ENCODE assay signal across 8 cellular contexts in the genomic region with DNA sequence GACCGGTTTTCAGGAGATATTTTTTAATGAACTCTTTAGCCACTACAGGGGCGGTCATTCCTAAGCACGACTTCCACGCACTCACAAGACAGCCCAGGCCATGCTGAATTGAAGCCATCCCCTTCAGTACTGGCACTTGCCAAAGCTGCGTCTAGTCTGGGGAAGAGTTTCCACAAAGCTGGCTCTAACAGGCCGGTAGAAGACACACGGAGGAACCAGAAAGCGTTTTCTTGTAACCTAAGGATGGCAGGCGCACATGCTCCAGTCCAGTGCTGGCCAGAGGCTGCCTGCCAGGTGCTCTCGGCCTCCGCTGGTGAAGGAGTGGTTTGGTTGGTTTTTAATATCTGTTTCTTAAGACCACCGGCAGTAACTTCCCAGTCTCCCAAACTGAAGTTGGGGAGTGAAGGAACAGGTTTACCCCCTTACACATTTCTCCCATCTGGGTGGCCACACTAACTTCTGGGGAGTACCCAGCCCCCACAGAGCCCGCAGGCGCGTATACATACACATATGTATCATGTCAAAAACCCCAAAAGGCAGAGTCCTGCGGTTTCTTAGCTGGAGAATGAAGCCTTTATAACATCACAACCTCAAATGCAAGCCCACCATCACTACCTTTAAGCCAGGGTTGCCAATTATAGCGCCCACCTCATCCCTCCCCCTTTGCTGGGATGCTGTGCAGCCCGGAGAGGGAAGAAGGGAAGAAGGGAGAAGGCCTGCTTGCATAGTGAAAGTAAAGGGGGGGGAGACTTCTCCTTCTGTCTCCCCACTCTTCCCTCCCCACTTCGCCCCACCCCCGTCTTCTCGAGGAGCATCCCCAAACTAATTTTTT. TPM values are rescaled to one million over a fixed set of nuclear protein-coding genes. Genes with fewer than 3 reads are reported as not detected.
DNase-seq lines count a peak whose midpoint lies in the region; ATAC-seq and TF ChIP-seq lines count a peak whose summit lies in the region.

No MANE protein-coding gene starts in this region.

- 3 to 4% (median 4%) methylated on average over 21 of the region's 21 CpGs for WGBS in ovary, 3 donors

- TF ChIP-seq EP300 in ovary (IDR thresholded peaks at IDR 0.05), result no peak

- H2AFZ ChIP-seq in HCT116 (ENCODE audit: low read depth, low read length, poor library complexity, severe bottlenecking), result no peak overlapping the region

- H3K79me2 ChIP-seq in HCT116 (ENCODE audit: insufficient read depth, low read length), result no peaks in the 10 kb centered on the region; the same call in none of the 2 replicates

- H3K4me1 ChIP-seq in HCT116 (ENCODE audit: control insufficient read depth in 1 of 2, insufficient read depth in 2 of 2, low read length in 2 of 2), result peaks cover 15 to 25% of the 10 kb centered on the region in 2 experiments
- H3K4me1 ChIP-seq in ovary (ENCODE audit: insufficient read depth), result no peaks in the 10 kb centered on the region

- no peak for DNase-seq in AG10803 (ENCODE audit: low read depth)
- no peak for DNase-seq in HCT116 (ENCODE audit: low read depth, low spot score)
- peak; percentile 55 for DNase-seq in activated CD4-positive, alpha-beta T cell treated with anti-CD3 and anti-CD28 coated beads for 48 hours
- peak; percentile 34 for DNase-seq in fibroblast of gingiva (ENCODE audit: low read depth)
- DNase-seq in ovary, result peak in 3 of 5 donors; percentile 25 to 50 (median 39)
- no peak for DNase-seq in NCI-H1436 (lab: John Stamatoyannopoulos, UW)
- no peak for DNase-seq in DMS114 treated with DMSO at 0.1 percent for 48 hours (lab: John Stamatoyannopoulos, UW; ENCODE audit: unreplicated experiment)
- DNase-seq in HPDE6-E6E7 (ENCODE audit: extremely low spot score), result no peak

- TSS peak; percentile 38 for BruUV-seq in HCT116 (replicated peaks; lab: Mats Ljungman, UMichigan)

- ATAC-seq in HCT116, result no peak

- CTCF ChIA-PET in HCT116 (lab: Charles Lee), result no interaction called here

- H3K4me2 ChIP-seq in HCT116 (ENCODE audit: low read length), result peak overlapping the region; percentile 99

- no peak for TF ChIP-seq POLR2A in HCT116 (IDR thresholded peaks at IDR 0.05; ENCODE audit: borderline replicate concordance, extremely low read depth, insufficient read depth, insufficient read length)
- TF ChIP-seq POLR2A in ovary (IDR thresholded peaks at IDR 0.05), result no peak

- intact Hi-C loops in HCT116 (cut with micrococcal nuclease) (loop anchor here (5.0 kb wide), 3 partner anchors 82 to 188 kb away; no protein-coding TSS in a partner anchor), ovary (cut with DNase I) (loop anchor here in 2 of 4 donors (5.0 to 10.0 kb wide), 4 partner anchors 84 to 188 kb away; no protein-coding TSS in a partner anchor)

- H3K9me2 ChIP-seq in HCT116 (ENCODE audit: insufficient read depth), result no peaks in the 10 kb centered on the region

- H3K36me3 ChIP-seq in HCT116 (ENCODE audit: control insufficient read depth in 1 of 2, insufficient read depth in 2 of 2, low read length in 2 of 2) (no peaks in the 10 kb centered on the region), ovary (no peaks in the 10 kb centered on the region)

- POLR2A ChIA-PET in HCT116 (lab: Charles Lee), result no interaction called here

- 0 out of 2 replicates have a peak, but pooled peaks have one; percentile 0 for TF ChIP-seq CTCF in AG10803 (conservative IDR thresholded peaks at IDR 0.05; ENCODE audit: low read length)
- no peak for TF ChIP-seq CTCF in HCT116 (IDR thresholded peaks at IDR 0.05 in 2 of 3, conservative IDR thresholded peaks at IDR 0.05 in 1 of 3; ENCODE audit: borderline replicate concordance in 1 of 3, insufficient read depth in 1 of 3, low read depth in 2 of 3, low read length in 2 of 3)
- TF ChIP-seq CTCF in ovary (IDR thresholded peaks at IDR 0.05), result no peak

- no peaks in the 10 kb centered on the region for H3K27me3 ChIP-seq in HCT116 (ENCODE audit: insufficient read depth, low read length)
- H3K27me3 ChIP-seq in ovary, result no peaks in the 10 kb centered on the region

- RAD21 ChIA-PET in HCT116 (lab: Charles Lee; ENCODE audit: low non-redundant PET in 1 of 2, low total read pairs in 2 of 2, uncharacterized antibody in 2 of 2, unreplicated experiment in 2 of 2), result no interaction called here

- no peak for TF ChIP-seq RAD21 in HCT116 (IDR thresholded peaks at IDR 0.05; ENCODE audit: low read depth)

- peak overlapping the region; percentile 85 for H3K4me3 ChIP-seq in AG10803 (ENCODE audit: low read length)
- H3K4me3 ChIP-seq in HCT116 (replicated peaks in 1 of 2; ENCODE audit: low read depth in 1 of 2, low read length in 2 of 2), result peak overlapping the region; percentile 80 to 89
- H3K4me3 ChIP-seq in ovary, result peak overlapping the region; percentile 85

- H3K9me3 ChIP-seq in HCT116 (ENCODE audit: control insufficient read depth in 1 of 2, insufficient read depth in 1 of 2, low read depth in 1 of 2, low read length in 2 of 2), result no peaks in the 10 kb centered on the region
- H3K9me3 ChIP-seq in ovary, result no peaks in the 10 kb centered on the region

- no peak overlapping the region for H3K27ac ChIP-seq in HCT116 (ENCODE audit: low read depth, low read length)
- peak overlapping the region; percentile 49 to 70 for H3K27ac ChIP-seq in ovary

- H3K9ac ChIP-seq in HCT116 (ENCODE audit: low read length), result peak overlapping the region; percentile 72

- no peaks in the 10 kb centered on the region for H4K20me1 ChIP-seq in HCT116 (ENCODE audit: insufficient read depth)

TF ChIP-seq in HCT116, 20 proteins besides CTCF, POLR2A, EP300 and RAD21:
- TF ChIP-seq SIN3A (IDR thresholded peaks at IDR 0.05; ENCODE audit: low read depth) (no peak), TCF7L2 (IDR thresholded peaks at IDR 0.05; ENCODE audit: borderline replicate concordance, extremely low read depth, insufficient read depth, insufficient read length) (no peak), SRF (IDR thresholded peaks at IDR 0.05; ENCODE audit: low read depth) (no peak), SP1 (IDR thresholded peaks at IDR 0.05; ENCODE audit: low read depth) (no peak), FOSL1 (IDR thresholded peaks at IDR 0.05; ENCODE audit: low read depth) (no peak), CBX3 (IDR thresholded peaks at IDR 0.05; ENCODE audit: low read depth) (no peak), ELF1 (IDR thresholded peaks at IDR 0.05; ENCODE audit: borderline replicate concordance, low read depth) (no peak), EGR1 (IDR thresholded peaks at IDR 0.05; ENCODE audit: low read depth) (no peak), CEBPB (IDR thresholded peaks at IDR 0.05; ENCODE audit: low read depth) (no peak)

RNA-seq across cellular contexts. Expression of gene TRERF1, which starts 1.2 kb away (rescaled TPM):
- total RNA-seq in HCT116 (2021; ENCODE audit: unreplicated experiment) (12.4 TPM), ovary (10 to 100 TPM in 4 of 7 donors, 1 to 10 TPM in 3; 4.5 to 13.7 (median 11.2) TPM)
- 5.7 and 7.1 TPM in 2 replicates for polyA plus RNA-seq in HCT116 (2012)
- polyA plus RNA-seq in ovary, result 1 to 10 TPM; 4.5 to 6.0 TPM

Comparison
In these comparisons a context has a peak if more than half of its experiments do, and no peak if none do; other contexts are left out.
1. DNase-seq: peak in activated CD4-positive, alpha-beta T cell treated with anti-CD3 and anti-CD28 coated beads for 48 hours (single experiment), fibroblast of gingiva (single experiment) and ovary (3 of 5); none in AG10803 (single experiment), HCT116 (single experiment), NCI-H1436 (single experiment), DMS114 treated with DMSO at 0.1 percent for 48 hours (single experiment) and HPDE6-E6E7 (single experiment).
2. Peak in every context shown above with its lines, with median percentiles within 50 percentile points of each other: H3K4me3 ChIP-seq.